ENCODE assay signal across 29 cellular contexts in genomic region chr1:171267391-171267790, GRCh38. TPM values are rescaled to one million over a fixed set of nuclear protein-coding genes. Genes with fewer than 3 reads are reported as not detected.
A peak's percentile ranks its signal among the peaks of the same experiment; 100 is the strongest.
DNase-seq lines count a peak whose midpoint lies in the region; ATAC-seq and TF ChIP-seq lines count a peak whose summit lies in the region.
"Had no signal": no experiment of that assay in that cellular context is flagged by ENCODE, and none has a peak within 500 bp of the region (broad histone marks: within the 10 kb centered on the region; RNA-seq: fewer than 3 reads in every experiment).

No MANE protein-coding gene starts in this region.

- DNase-seq in AG09319 (ENCODE audit: extremely low read depth, low read depth): peak; percentile 5
- DNase-seq in OCI-M1 (lab: John Stamatoyannopoulos, UW): peak; percentile 18
- DNase-seq in left lung: no peak
- no peak for DNase-seq in NCI-H446 treated with DMSO at 0.1 percent for 48 hours (lab: John Stamatoyannopoulos, UW)
- DNase-seq in NCI-H345 (lab: John Stamatoyannopoulos, UW): no peak
- no peak for DNase-seq in NCI-H2107 treated with DMSO at 0.1 percent for 48 hours (lab: John Stamatoyannopoulos, UW; ENCODE audit: unreplicated experiment)
- DNase-seq in activated naive CD4-positive, alpha-beta T cell treated with Interleukin-2 at 50 U/mL for 16 hours: no peak
- DNase-seq: activated CD4-positive, alpha-beta T cell treated with anti-CD3 and anti-CD28 coated beads, Interleukin-2, amount 10 ng/mL, durations not matched to agents 7 days and 5 days; activated naive CD8-positive, alpha-beta T cell treated with anti-CD3 and anti-CD28 coated beads, Interleukin-2, amount 50 U/mL, for 24 hours; central memory CD4-positive, alpha-beta T cell; DMS 273 treated with DMSO at 0.1 percent for 48 hours; dorsolateral prefrontal cortex; GDM1; islet precursor cell; KBM-7; natural killer cell; NCI-H1694; NCI-H2227 treated with DMSO at 0.1 percent for 48 hours; pancreas; PC-9; right lobe of liver; T-helper 2 cell had no signal

- H3K27me3 ChIP-seq in left lung: no peaks in the 10 kb centered on the region
- H3K27me3 ChIP-seq: dorsolateral prefrontal cortex, pancreas, right lobe of liver had no signal

- no peak overlapping the region for H3K4me3 ChIP-seq in left lung
- H3K4me3 ChIP-seq: dorsolateral prefrontal cortex, pancreas, PC-9, right lobe of liver, SJSA1, thoracic aorta had no signal

- H3K4me1 ChIP-seq in left lung: no peaks in the 10 kb centered on the region
- H3K4me1 ChIP-seq: pancreas, right lobe of liver, SJSA1 had no signal

- H3K27ac ChIP-seq in left lung: no peak overlapping the region
- H3K27ac ChIP-seq: C4-2B, dorsolateral prefrontal cortex, pancreas, PC-9, right lobe of liver, SJSA1, thoracic aorta, VCaP had no signal

- intact Hi-C loops in left lung (cut with DNase I): no loop called here

- H3K9me3 ChIP-seq in left lung: no peaks in the 10 kb centered on the region
- H3K9me3 ChIP-seq: pancreas, right lobe of liver, SJSA1, thoracic aorta had no signal

- TF ChIP-seq CTCF in AG09319 (IDR thresholded peaks at IDR 0.05; ENCODE audit: low read depth, low read length) (no peak), left lung (IDR thresholded peaks at IDR 0.05) (no peak)

- H3K36me3 ChIP-seq in left lung: no peaks in the 10 kb centered on the region
- H3K36me3 ChIP-seq: pancreas, right lobe of liver, SJSA1, thoracic aorta had no signal

- ATAC-seq in esophagus mucosa (peak; percentile 97), left lung (peak; percentile 32)
- ATAC-seq: activated naive CD8-positive, alpha-beta T cell treated with anti-CD3 and anti-CD28 coated beads, Interleukin-2, amount 50 U/mL, for 24 hours; natural killer cell; pancreas; right lobe of liver; stimulated activated effector memory CD8-positive, alpha-beta T cell treated with anti-CD3 and anti-CD28 coated beads, Interleukin-12 subunit alpha, Interleukin-12 subunit beta, amount 100 ng/mL, for 72 hours had no signal

RNA-seq across cellular contexts. Expression of gene FMO1, which starts 19.1 kb away (rescaled TPM):
- total RNA-seq in esophagus mucosa: 1.8 TPM
- total RNA-seq in left lung: 1 to 10 TPM; 1.9 to 2.7 TPM
- total RNA-seq: A673; activated CD4-positive, alpha-beta T cell treated with anti-CD3 and anti-CD28 coated beads, Interleukin-2, amount 10 ng/mL, durations not matched to agents 7 days and 5 days; natural killer cell; PC-9; SJSA1; thoracic aorta had no signal

RNA-seq across cellular contexts. Expression of gene FMO4, which starts 46.6 kb away (rescaled TPM):
- 1.9 TPM for total RNA-seq in esophagus mucosa
- 1 to 10 TPM; 4.0 to 4.8 TPM for total RNA-seq in left lung

Comparison
In these comparisons a context has a peak if more than half of its experiments do, and no peak if none do; other contexts are left out.
1. DNase-seq: peak in AG09319 (single experiment) and OCI-M1 (single experiment); none in left lung (0 of 2), NCI-H446 treated with DMSO at 0.1 percent for 48 hours (single experiment), NCI-H345 (single experiment), NCI-H2107 treated with DMSO at 0.1 percent for 48 hours (single experiment) and activated naive CD4-positive, alpha-beta T cell treated with Interleukin-2 at 50 U/mL for 16 hours (single experiment).